In the genomic region with DNA sequence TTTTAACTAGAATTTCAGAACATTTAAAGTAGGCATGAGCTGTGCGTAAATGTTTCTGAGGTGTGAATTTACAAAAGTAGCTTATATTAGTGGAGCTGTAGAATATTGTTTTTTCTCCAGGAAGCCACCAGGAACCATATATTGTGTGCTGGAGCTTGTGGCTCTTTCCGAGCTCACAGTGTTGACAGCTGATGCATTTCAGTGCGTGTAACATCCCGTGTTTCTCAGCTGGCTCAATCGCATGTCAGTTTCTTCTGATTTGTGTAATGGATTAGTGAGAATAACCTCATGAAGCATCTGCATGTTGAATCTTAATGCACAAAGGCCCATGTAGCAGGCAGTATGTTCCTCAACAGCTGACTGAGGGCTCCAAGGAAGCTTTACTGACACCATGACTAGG, we compare ENCODE assay signal across 27 cellular contexts.
"Had no signal": no experiment of that assay in that cellular context is flagged by ENCODE, and none has a peak within 500 bp of the region (broad histone marks: within the 10 kb centered on the region; RNA-seq: fewer than 3 reads in every experiment).

No MANE protein-coding gene starts in this region.

- H3K27me3 ChIP-seq: stomach, suprapubic skin, testis, thyroid gland, tibial artery, tibial nerve, transverse colon, upper lobe of left lung, upper lobe of right lung, uterus had no signal

- H3K27me3 Mint-ChIP-seq: stimulated activated memory B cell treated with anti-CD40 and anti-IgM and Interleukin-4, amounts not matched to agents 10 μg/mL and 1 μg/mL and 100 μg/mL, for 72 hours; stimulated activated naive B cell treated with anti-CD40 and anti-IgM and Interleukin-4, amounts not matched to agents 10 μg/mL and 1 μg/mL and 100 μg/mL, for 72 hours; stimulated activated naive CD8-positive, alpha-beta T cell treated with anti-CD3 and anti-CD28 coated beads, Interleukin-15, amount 100 ng/mL, for 72 hours; stimulated activated naive CD8-positive, alpha-beta T cell treated with anti-CD3 and anti-CD28 coated beads, Interleukin-15, Interleukin-2, amounts not matched to agents 100 ng/mL and 50 ng/mL, for 24 hours; type B pancreatic cell had no signal

- H3K27ac ChIP-seq: stomach, suprapubic skin, testis, thoracic aorta, thyroid gland, tibial artery, tibial nerve, transverse colon, uterus had no signal

- DNase-seq: stimulated activated CD4-positive, alpha-beta T cell treated with anti-CD3 and anti-CD28 coated beads, Interleukin-2, amount 100 ng/mL, for 48 hours; stimulated activated CD4-positive, alpha-beta T cell treated with anti-CD3 and anti-CD28 coated beads, Interleukin-4, amount 100 ng/mL, for 1 hour; stimulated activated CD4-positive, alpha-beta T cell treated with anti-CD3 and anti-CD28 coated beads, Interleukin-4, amount 100 ng/mL, for 24 hours; stimulated activated CD4-positive, alpha-beta T cell treated with anti-CD3 and anti-CD28 coated beads, Interleukin-4, amount 100 ng/mL, for 4 hours; stimulated activated CD8-positive, alpha-beta memory T cell treated with anti-CD3 and anti-CD28 coated beads, Interleukin-4, amount 100 ng/mL, for 48 hours; stimulated activated naive B cell treated with anti-CD40 and anti-IgM and Interleukin-4, amounts not matched to agents 10 μg/mL and 1 μg/mL and 100 μg/mL, for 72 hours; stimulated activated naive CD4-positive, alpha-beta T cell; stimulated activated naive CD4-positive, alpha-beta T cell treated with Interleukin-2 at 50 U/mL for 16 hours; stimulated activated naive CD8-positive, alpha-beta T cell treated with anti-CD3 and anti-CD28 coated beads, Interleukin-15, amount 100 ng/mL, for 72 hours; stimulated activated naive CD8-positive, alpha-beta T cell treated with anti-CD3 and anti-CD28 coated beads, Interleukin-15, Interleukin-2, amounts not matched to agents 100 U/mL and 50 U/mL, for 24 hours; stomach; substantia nigra; testis; thyroid gland; tibial artery; transverse colon; trophoblast cell; upper lobe of left lung; upper lobe of right lung; uterus had no signal

- H3K9me3 Mint-ChIP-seq: stimulated activated effector memory CD8-positive, alpha-beta T cell treated with anti-CD3 and anti-CD28 coated beads, Interleukin-12 subunit alpha, Interleukin-12 subunit beta, amount 100 ng/mL, for 72 hours; stimulated activated naive B cell treated with anti-CD40 and anti-IgM and Interleukin-4, amounts not matched to agents 10 μg/mL and 1 μg/mL and 100 μg/mL, for 72 hours; stimulated activated naive CD8-positive, alpha-beta T cell treated with anti-CD3 and anti-CD28 coated beads, Interleukin-15, amount 100 ng/mL, for 72 hours; stimulated activated naive CD8-positive, alpha-beta T cell treated with anti-CD3 and anti-CD28 coated beads, Interleukin-15, Interleukin-2, amounts not matched to agents 100 ng/mL and 50 ng/mL, for 24 hours; type B pancreatic cell had no signal

- H3K36me3 ChIP-seq: stomach, suprapubic skin, thoracic aorta, thyroid gland, tibial artery, tibial nerve, transverse colon, upper lobe of left lung, upper lobe of right lung, uterus had no signal

- H3K9me3 ChIP-seq: stomach, suprapubic skin, testis, thoracic aorta, thyroid gland, tibial artery, tibial nerve, transverse colon, upper lobe of left lung, upper lobe of right lung, uterus had no signal

- H3K36me3 Mint-ChIP-seq: stimulated activated effector memory CD8-positive, alpha-beta T cell treated with anti-CD3 and anti-CD28 coated beads, Interleukin-12 subunit alpha, Interleukin-12 subunit beta, amount 100 ng/mL, for 72 hours had no signal

- H3K4me1 Mint-ChIP-seq: stimulated activated effector memory CD8-positive, alpha-beta T cell treated with anti-CD3 and anti-CD28 coated beads, Interleukin-12 subunit alpha, Interleukin-12 subunit beta, amount 100 ng/mL, for 72 hours; stimulated activated naive CD8-positive, alpha-beta T cell treated with anti-CD3 and anti-CD28 coated beads, Interleukin-15, amount 100 ng/mL, for 72 hours had no signal

- H3K4me1 ChIP-seq: transverse colon, uterus had no signal

- H3K4me3 Mint-ChIP-seq: stimulated activated effector memory CD8-positive, alpha-beta T cell treated with anti-CD3 and anti-CD28 coated beads, Interleukin-12 subunit alpha, Interleukin-12 subunit beta, amount 100 ng/mL, for 72 hours; stimulated activated memory B cell treated with anti-CD40 and anti-IgM and Interleukin-4, amounts not matched to agents 10 μg/mL and 1 μg/mL and 100 μg/mL, for 72 hours; stimulated activated naive B cell treated with anti-CD40 and anti-IgM and Interleukin-4, amounts not matched to agents 10 μg/mL and 1 μg/mL and 100 μg/mL, for 72 hours; stimulated activated naive CD8-positive, alpha-beta T cell treated with anti-CD3 and anti-CD28 coated beads, Interleukin-15, amount 100 ng/mL, for 72 hours; stimulated activated naive CD8-positive, alpha-beta T cell treated with anti-CD3 and anti-CD28 coated beads, Interleukin-15, Interleukin-2, amounts not matched to agents 100 ng/mL and 50 ng/mL, for 24 hours; type B pancreatic cell had no signal

- ATAC-seq: stimulated activated effector memory CD8-positive, alpha-beta T cell treated with anti-CD3 and anti-CD28 coated beads, Interleukin-12 subunit alpha, Interleukin-12 subunit beta, amount 100 ng/mL, for 72 hours; stimulated activated memory B cell treated with anti-CD40 and anti-IgM and Interleukin-4, amounts not matched to agents 10 μg/mL and 1 μg/mL and 100 μg/mL, for 72 hours; stimulated activated naive B cell treated with anti-CD40 and anti-IgM and Interleukin-4, amounts not matched to agents 10 μg/mL and 1 μg/mL and 100 μg/mL, for 72 hours; stimulated activated naive CD8-positive, alpha-beta T cell treated with anti-CD3 and anti-CD28 coated beads, Interleukin-15, amount 100 ng/mL, for 72 hours; stimulated activated naive CD8-positive, alpha-beta T cell treated with anti-CD3 and anti-CD28 coated beads, Interleukin-15, Interleukin-2, amounts not matched to agents 100 U/mL and 50 U/mL, for 24 hours had no signal

- H3K4me3 ChIP-seq: stomach, suprapubic skin, testis, thoracic aorta, thyroid gland, tibial artery, tibial nerve, transverse colon, upper lobe of left lung, upper lobe of right lung, uterus had no signal

- H3K27ac Mint-ChIP-seq: stimulated activated effector memory CD8-positive, alpha-beta T cell treated with anti-CD3 and anti-CD28 coated beads, Interleukin-12 subunit alpha, Interleukin-12 subunit beta, amount 100 ng/mL, for 72 hours; stimulated activated memory B cell treated with anti-CD40 and anti-IgM and Interleukin-4, amounts not matched to agents 10 μg/mL and 1 μg/mL and 100 μg/mL, for 72 hours; stimulated activated naive CD8-positive, alpha-beta T cell treated with anti-CD3 and anti-CD28 coated beads, Interleukin-15, amount 100 ng/mL, for 72 hours; stimulated activated naive CD8-positive, alpha-beta T cell treated with anti-CD3 and anti-CD28 coated beads, Interleukin-15, Interleukin-2, amounts not matched to agents 100 ng/mL and 50 ng/mL, for 24 hours; type B pancreatic cell had no signal
